Comparison of ENCODE assay signal across 19 cellular contexts in the genomic region with DNA sequence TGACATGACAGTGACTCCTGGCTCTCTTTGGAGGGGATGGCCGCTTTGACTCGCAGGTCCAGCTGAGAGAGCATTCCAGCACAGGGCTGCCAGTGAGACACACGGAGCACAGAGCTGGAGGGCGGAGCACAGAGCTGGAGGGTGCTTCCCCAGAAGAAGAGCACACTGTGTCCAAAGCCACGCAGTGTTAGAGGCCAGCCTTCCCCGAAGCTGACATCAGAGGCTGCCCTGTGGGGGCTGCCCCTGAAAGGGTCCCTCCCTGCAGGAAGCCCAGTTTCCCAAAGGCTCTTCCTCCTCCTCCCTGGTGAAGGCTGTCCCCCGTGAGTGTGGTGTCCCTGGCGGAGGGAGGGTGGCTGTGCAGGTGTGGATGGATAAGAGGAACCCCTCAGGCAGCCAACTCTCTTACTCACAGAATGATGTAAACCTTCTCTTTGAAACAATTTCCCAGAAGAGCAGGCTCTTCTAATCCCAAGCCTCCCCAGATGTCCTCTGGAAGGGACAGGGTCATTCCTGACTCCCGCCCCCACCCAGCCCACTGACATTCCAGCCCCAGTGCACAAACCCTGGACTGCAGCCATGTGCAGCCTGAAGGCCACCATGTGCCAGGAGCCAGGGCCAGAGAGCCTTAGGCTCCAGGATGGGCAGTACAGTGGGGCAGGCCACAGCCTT. TPM values are rescaled to one million over a fixed set of nuclear protein-coding genes. Genes with fewer than 3 reads are reported as not detected.
DNase-seq lines count a peak whose midpoint lies in the region; ATAC-seq, FAIRE-seq and TF ChIP-seq lines count a peak whose summit lies in the region.
"Had no signal": no experiment of that assay in that cellular context is flagged by ENCODE, and none has a peak within 500 bp of the region (broad histone marks: within the 10 kb centered on the region; RNA-seq: fewer than 3 reads in every experiment).

No MANE protein-coding gene starts in this region.

- no peak for FAIRE-seq in RCC 7860 (lab: Jason Lieb, UNC)
- FAIRE-seq: bronchial epithelial cell had no signal

- no peak overlapping the region for H3K4me2 ChIP-seq in GM23338
- H3K4me2 ChIP-seq: PC-9 had no signal

- no peaks in the 10 kb centered on the region for H3K9me2 ChIP-seq in GM23338 (ENCODE audit: insufficient read depth)

- no peaks in the 10 kb centered on the region for H4K20me1 ChIP-seq in GM23338 (replicated peaks; ENCODE audit: insufficient read depth)

- H3K27me3 Mint-ChIP-seq in GM23338 (ENCODE audit: insufficient read depth, low read depth, poor library complexity): peaks cover 9% of the 10 kb centered on the region
- H3K27me3 Mint-ChIP-seq: type B pancreatic cell had no signal

- H3K27ac Mint-ChIP-seq in GM23338: no peak overlapping the region
- H3K27ac Mint-ChIP-seq: activated CD4-positive, alpha-beta memory T cell treated with anti-CD3 and anti-CD28 coated beads for 36 hours; T-helper 2 cell treated with Interferon-gamma antibody and Interleukin-4, amounts not matched to agents 5 μg/mL and 100 μg/mL, for 36 hours; type B pancreatic cell had no signal

- no peaks in the 10 kb centered on the region for H3K9me3 ChIP-seq in mucosa of descending colon

- no peaks in the 10 kb centered on the region for H3K27me3 ChIP-seq in GM23338 (ENCODE audit: insufficient read depth)

- H3K4me3 ChIP-seq in GM23338: no peak overlapping the region
- H3K4me3 ChIP-seq in mucosa of descending colon: no peak overlapping the region
- H3K4me3 ChIP-seq: PC-9 had no signal

- ATAC-seq in GM23338: peak; percentile 49
- ATAC-seq in mucosa of descending colon: peak; percentile 40
- no peak for ATAC-seq in GM19395 (IDR thresholded peaks at IDR 0.05; ENCODE audit: unreplicated experiment)
- ATAC-seq: left lobe of liver had no signal

- H3K27ac ChIP-seq in GM23338 (ENCODE audit: low read depth) (no peak overlapping the region), cingulate gyrus (ENCODE audit: low read depth, low read length) (peak overlapping the region; percentile 91)
- H3K27ac ChIP-seq: PC-9 had no signal

- H3K4me1 ChIP-seq in GM23338 (ENCODE audit: insufficient read depth): no peaks in the 10 kb centered on the region
- H3K4me1 ChIP-seq in mucosa of descending colon (ENCODE audit: low read depth): no peaks in the 10 kb centered on the region

- intact Hi-C loops in mucosa of descending colon (cut with DNase I, micrococcal nuclease): no loop called here

- no peak overlapping the region for H2AFZ ChIP-seq in GM23338
- H2AFZ ChIP-seq: PC-9 had no signal

- no peaks in the 10 kb centered on the region for H3K36me3 ChIP-seq in GM23338 (ENCODE audit: insufficient read depth)
- H3K36me3 ChIP-seq in mucosa of descending colon (ENCODE audit: low read depth): no peaks in the 10 kb centered on the region

- H3K4me1 Mint-ChIP-seq in GM23338: no peaks in the 10 kb centered on the region; the same call in 2 of the 3 replicates

- 0 out of 2 replicates have a peak, but pooled peaks cover 4% of the 10 kb centered on the region for H3F3A ChIP-seq in GM23338 (replicated peaks; ENCODE audit: low read depth)

- H3K9me3 Mint-ChIP-seq in GM23338: no peaks in the 10 kb centered on the region; the same call in 2 of the 3 replicates
- H3K9me3 Mint-ChIP-seq: type B pancreatic cell had no signal

- no peaks in the 10 kb centered on the region for H3K79me2 ChIP-seq in GM23338 (replicated peaks; ENCODE audit: insufficient read depth)

- no peak for TF ChIP-seq CTCF in GM23338 (conservative IDR thresholded peaks at IDR 0.05; ENCODE audit: low read depth in 2 of 2)
- no peak for TF ChIP-seq CTCF in mucosa of descending colon (IDR thresholded peaks at IDR 0.05)

- H3K4me3 Mint-ChIP-seq in GM23338: no peak overlapping the region
- H3K4me3 Mint-ChIP-seq: activated CD4-positive, alpha-beta memory T cell treated with anti-CD3 and anti-CD28 coated beads for 36 hours; T-helper 2 cell treated with Interferon-gamma antibody and Interleukin-4, amounts not matched to agents 5 μg/mL and 100 μg/mL, for 36 hours; type B pancreatic cell had no signal

- DNase-seq in AG08395 (ENCODE audit: low spot score) (peak; percentile 35), GM23338 (ENCODE audit: low spot score) (no peak), mucosa of descending colon (peak in 1 of 3 donors; percentile 8), OCI-M2 (lab: John Stamatoyannopoulos, UW; ENCODE audit: unreplicated experiment) (no peak), RCC 7860 (ENCODE audit: low spot score) (no peak)
- no peak for DNase-seq in stimulated activated CD4-positive, alpha-beta T cell treated with anti-CD3 and anti-CD28 coated beads, Interleukin-2, amount 100 ng/mL, for 24 hours
- DNase-seq: activated CD4-positive, alpha-beta memory T cell treated with anti-CD3 and anti-CD28 coated beads for 36 hours; activated naive CD4-positive, alpha-beta T cell; GOT3; NCI-H446 treated with DMSO at 0.1 percent for 48 hours; PC-9 had no signal

- H3K36me3 Mint-ChIP-seq in GM23338 (ENCODE audit: low read depth): no peaks in the 10 kb centered on the region
- H3K36me3 Mint-ChIP-seq: activated CD4-positive, alpha-beta memory T cell treated with anti-CD3 and anti-CD28 coated beads for 36 hours; type B pancreatic cell had no signal

TF ChIP-seq in GM23338, 12 proteins besides CTCF, POLR2A, EP300 and RAD21:
- no peak for TF ChIP-seq EZH2phosphoT487 (IDR thresholded peaks at IDR 0.05; ENCODE audit: unreplicated experiment)
- TF ChIP-seq, protein P1, sequence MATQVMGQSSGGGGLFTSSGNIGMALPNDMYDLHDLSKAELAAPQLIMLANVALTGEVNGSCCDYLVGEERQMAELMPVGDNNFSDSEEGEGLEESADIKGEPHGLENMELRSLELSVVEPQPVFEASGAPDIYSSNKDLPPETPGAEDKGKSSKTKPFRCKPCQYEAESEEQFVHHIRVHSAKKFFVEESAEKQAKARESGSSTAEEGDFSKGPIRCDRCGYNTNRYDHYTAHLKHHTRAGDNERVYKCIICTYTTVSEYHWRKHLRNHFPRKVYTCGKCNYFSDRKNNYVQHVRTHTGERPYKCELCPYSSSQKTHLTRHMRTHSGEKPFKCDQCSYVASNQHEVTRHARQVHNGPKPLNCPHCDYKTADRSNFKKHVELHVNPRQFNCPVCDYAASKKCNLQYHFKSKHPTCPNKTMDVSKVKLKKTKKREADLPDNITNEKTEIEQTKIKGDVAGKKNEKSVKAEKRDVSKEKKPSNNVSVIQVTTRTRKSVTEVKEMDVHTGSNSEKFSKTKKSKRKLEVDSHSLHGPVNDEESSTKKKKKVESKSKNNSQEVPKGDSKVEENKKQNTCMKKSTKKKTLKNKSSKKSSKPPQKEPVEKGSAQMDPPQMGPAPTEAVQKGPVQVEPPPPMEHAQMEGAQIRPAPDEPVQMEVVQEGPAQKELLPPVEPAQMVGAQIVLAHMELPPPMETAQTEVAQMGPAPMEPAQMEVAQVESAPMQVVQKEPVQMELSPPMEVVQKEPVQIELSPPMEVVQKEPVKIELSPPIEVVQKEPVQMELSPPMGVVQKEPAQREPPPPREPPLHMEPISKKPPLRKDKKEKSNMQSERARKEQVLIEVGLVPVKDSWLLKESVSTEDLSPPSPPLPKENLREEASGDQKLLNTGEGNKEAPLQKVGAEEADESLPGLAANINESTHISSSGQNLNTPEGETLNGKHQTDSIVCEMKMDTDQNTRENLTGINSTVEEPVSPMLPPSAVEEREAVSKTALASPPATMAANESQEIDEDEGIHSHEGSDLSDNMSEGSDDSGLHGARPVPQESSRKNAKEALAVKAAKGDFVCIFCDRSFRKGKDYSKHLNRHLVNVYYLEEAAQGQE (IDR thresholded peaks at IDR 0.05; ENCODE audit: unreplicated experiment): no peak
- TF ChIP-seq ZNF331 (CRISPR knock-in tag; IDR thresholded peaks at IDR 0.05; ENCODE audit: low read depth): no peak
- TF ChIP-seq JUNB (IDR thresholded peaks at IDR 0.05; ENCODE audit: unreplicated experiment): no peak
- TF ChIP-seq POLR2AphosphoS5 (IDR thresholded peaks at IDR 0.05; ENCODE audit: low read depth): no peak
- TF ChIP-seq, protein P2, sequence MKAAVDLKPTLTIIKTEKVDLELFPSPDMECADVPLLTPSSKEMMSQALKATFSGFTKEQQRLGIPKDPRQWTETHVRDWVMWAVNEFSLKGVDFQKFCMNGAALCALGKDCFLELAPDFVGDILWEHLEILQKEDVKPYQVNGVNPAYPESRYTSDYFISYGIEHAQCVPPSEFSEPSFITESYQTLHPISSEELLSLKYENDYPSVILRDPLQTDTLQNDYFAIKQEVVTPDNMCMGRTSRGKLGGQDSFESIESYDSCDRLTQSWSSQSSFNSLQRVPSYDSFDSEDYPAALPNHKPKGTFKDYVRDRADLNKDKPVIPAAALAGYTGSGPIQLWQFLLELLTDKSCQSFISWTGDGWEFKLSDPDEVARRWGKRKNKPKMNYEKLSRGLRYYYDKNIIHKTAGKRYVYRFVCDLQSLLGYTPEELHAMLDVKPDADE (IDR thresholded peaks at IDR 0.05): no peak
- TF ChIP-seq STAT1 (IDR thresholded peaks at IDR 0.05; ENCODE audit: unreplicated experiment): no peak
- TF ChIP-seq ZNF114 (CRISPR knock-in tag; IDR thresholded peaks at IDR 0.05): no peak

RNA-seq across cellular contexts. Expression of a gene that starts 53.4 kb away (rescaled TPM):
- not detected in 2 replicates for total RNA-seq in GM23338 (2014; rRNA removed; shearing (Covaris generic))
- not detected in 2 replicates for polyA plus RNA-seq in GM23338 (2016; fragmentation: Nextera tagmentation; extraction: Ambion mirVana)
- total RNA-seq in mucosa of descending colon: not detected
- total RNA-seq: activated CD4-positive, alpha-beta memory T cell treated with anti-CD3 and anti-CD28 coated beads for 36 hours; bronchial epithelial cell; HT-29; left lobe of liver had no signal
- polyA plus RNA-seq: neural cell had no signal
